23 cellular contexts compared by ENCODE assay signal in genomic region chr6:117136702-117137101, GRCh38.
A peak's percentile ranks its signal among the peaks of the same experiment; 100 is the strongest.
DNase-seq lines count a peak whose midpoint lies in the region; ATAC-seq and TF ChIP-seq lines count a peak whose summit lies in the region.
"Had no signal": no experiment of that assay in that cellular context is flagged by ENCODE, and none has a peak within 500 bp of the region (broad histone marks: within the 10 kb centered on the region; RNA-seq: fewer than 3 reads in every experiment).

No MANE protein-coding gene starts in this region.

- TF ChIP-seq POLR2A in stomach (IDR thresholded peaks at IDR 0.05) = no peak

- ATAC-seq in Right ventricle myocardium superior (ENCODE audit: poor library complexity) = peak; percentile 66
- ATAC-seq in psoas muscle = no peak
- ATAC-seq: A549, GM23338, HCT116 had no signal

- no peak for TF ChIP-seq EP300 in stomach (IDR thresholded peaks at IDR 0.05)

- H3K27ac ChIP-seq in right atrium auricular region = peak overlapping the region in 1 of 2 donors; percentile 69
- H3K27ac ChIP-seq in left ventricle myocardium inferior (replicated peaks) = peak overlapping the region; percentile 56
- peak overlapping the region; percentile 89 for H3K27ac ChIP-seq in psoas muscle
- no peak overlapping the region for H3K27ac ChIP-seq in stomach
- H3K27ac ChIP-seq: A549; BLaER1 treated with 17β-estradiol and CSF1 and Interleukin-3, amounts not matched to agents 10 nM and 100 nM had no signal

- no peaks in the 10 kb centered on the region for H3K36me3 ChIP-seq in right atrium auricular region
- H3K36me3 ChIP-seq in left ventricle myocardium inferior = no peaks in the 10 kb centered on the region
- H3K36me3 ChIP-seq in psoas muscle (ENCODE audit: insufficient read depth in 1 of 2, low read depth in 1 of 2) = no peaks in the 10 kb centered on the region
- H3K36me3 ChIP-seq in stomach = no peaks in the 10 kb centered on the region
- H3K36me3 ChIP-seq: BE2C; BLaER1 treated with 17β-estradiol and CSF1 and Interleukin-3, amounts not matched to agents 10 nM and 100 nM had no signal

- DNase-seq in Right ventricle myocardium superior = no peak
- DNase-seq in right atrium auricular region (ENCODE audit: low spot score) = no peak
- no peak for DNase-seq in left ventricle myocardium inferior
- no peak for DNase-seq in psoas muscle
- DNase-seq in DMS153 treated with DMSO at 0.1 percent for 48 hours (lab: John Stamatoyannopoulos, UW; ENCODE audit: unreplicated experiment) = no peak
- no peak for DNase-seq in NOMO-1 treated with DMSO at 0.1 percent for 48 hours (lab: John Stamatoyannopoulos, UW; ENCODE audit: unreplicated experiment)
- DNase-seq in stomach = no peak
- DNase-seq: 8988T; ACHN; AML-193; BE2C; CD4-positive, alpha-beta T cell; CD8-positive, alpha-beta memory T cell; DMS 273 treated with DMSO at 0.1 percent for 48 hours; DMS53; DMS79 treated with DMSO at 0.1 percent for 48 hours; GF-D8; H9; HFFc6 had no signal

- intact Hi-C loops in Right ventricle myocardium superior (cut with DNase I) = no loop called here
- intact Hi-C loops in left ventricle myocardium inferior (cut with micrococcal nuclease) = no loop called here
- intact Hi-C loops in psoas muscle (cut with DNase I) = loop anchor here in 1 of 2 donors (5.0 kb wide), 1 partner anchor 131 kb away; the partner anchor contains the start of gene VGLL2
- intact Hi-C loops in stomach (cut with DNase I; ENCODE audit: low total_unique reads) = no loop called here

- H3K27me3 ChIP-seq in right atrium auricular region (no peaks in the 10 kb centered on the region), left ventricle myocardium inferior (ENCODE audit: low read depth) (no peaks in the 10 kb centered on the region), psoas muscle (ENCODE audit: insufficient read depth in 3 of 3, low read length in 2 of 3) (no peaks in the 10 kb centered on the region), stomach (no peaks in the 10 kb centered on the region)
- H3K27me3 ChIP-seq: BE2C; BLaER1 treated with 17β-estradiol and CSF1 and Interleukin-3, amounts not matched to agents 10 nM and 100 nM had no signal

- TF ChIP-seq CTCF in right atrium auricular region (IDR thresholded peaks at IDR 0.05) (no peak), left ventricle myocardium inferior (IDR thresholded peaks at IDR 0.05; ENCODE audit: borderline replicate concordance) (no peak), psoas muscle (IDR thresholded peaks at IDR 0.05) (no peak), stomach (IDR thresholded peaks at IDR 0.05) (no peak)

- no peak overlapping the region for H3K4me3 ChIP-seq in right atrium auricular region
- H3K4me3 ChIP-seq in left ventricle myocardium inferior = no peak overlapping the region
- H3K4me3 ChIP-seq in psoas muscle = no peak overlapping the region
- H3K4me3 ChIP-seq in stomach = no peak overlapping the region
- H3K4me3 ChIP-seq: A549; BLaER1 treated with 17β-estradiol and CSF1 and Interleukin-3, amounts not matched to agents 10 nM and 100 nM; GM23338 had no signal

- 68 to 79% (median 78%) methylated on average over 1 of the region's 1 CpG for WGBS in psoas muscle, 3 donors
- WGBS in stomach, 5 donors = 77 to 88% (median 83%) methylated on average over 1 of the region's 1 CpG

- peaks cover 0 to 7% of the 10 kb centered on the region in 2 donors for H3K4me1 ChIP-seq in right atrium auricular region
- H3K4me1 ChIP-seq in left ventricle myocardium inferior = peaks cover 28% of the 10 kb centered on the region
- H3K4me1 ChIP-seq in psoas muscle = peaks cover 13% of the 10 kb centered on the region
- H3K4me1 ChIP-seq in stomach = peaks cover 0 to 11% (median 0%) of the 10 kb centered on the region in 4 donors
- H3K4me1 ChIP-seq: A549, BE2C had no signal

- H3K9me3 ChIP-seq in right atrium auricular region (no peaks in the 10 kb centered on the region), left ventricle myocardium inferior (replicated peaks) (no peaks in the 10 kb centered on the region), psoas muscle (no peaks in the 10 kb centered on the region), stomach (no peaks in the 10 kb centered on the region)
- H3K9me3 ChIP-seq: A549; BE2C; BLaER1 treated with 17β-estradiol and CSF1 and Interleukin-3, amounts not matched to agents 10 nM and 100 nM had no signal

Comparison
In these comparisons a context has a peak if more than half of its experiments do, and no peak if none do; other contexts are left out.
1. H3K27ac ChIP-seq: peak in left ventricle myocardium inferior (single experiment) and psoas muscle (single experiment); none in stomach (0 of 5).